8 cellular contexts compared by ENCODE assay signal in the genomic region with DNA sequence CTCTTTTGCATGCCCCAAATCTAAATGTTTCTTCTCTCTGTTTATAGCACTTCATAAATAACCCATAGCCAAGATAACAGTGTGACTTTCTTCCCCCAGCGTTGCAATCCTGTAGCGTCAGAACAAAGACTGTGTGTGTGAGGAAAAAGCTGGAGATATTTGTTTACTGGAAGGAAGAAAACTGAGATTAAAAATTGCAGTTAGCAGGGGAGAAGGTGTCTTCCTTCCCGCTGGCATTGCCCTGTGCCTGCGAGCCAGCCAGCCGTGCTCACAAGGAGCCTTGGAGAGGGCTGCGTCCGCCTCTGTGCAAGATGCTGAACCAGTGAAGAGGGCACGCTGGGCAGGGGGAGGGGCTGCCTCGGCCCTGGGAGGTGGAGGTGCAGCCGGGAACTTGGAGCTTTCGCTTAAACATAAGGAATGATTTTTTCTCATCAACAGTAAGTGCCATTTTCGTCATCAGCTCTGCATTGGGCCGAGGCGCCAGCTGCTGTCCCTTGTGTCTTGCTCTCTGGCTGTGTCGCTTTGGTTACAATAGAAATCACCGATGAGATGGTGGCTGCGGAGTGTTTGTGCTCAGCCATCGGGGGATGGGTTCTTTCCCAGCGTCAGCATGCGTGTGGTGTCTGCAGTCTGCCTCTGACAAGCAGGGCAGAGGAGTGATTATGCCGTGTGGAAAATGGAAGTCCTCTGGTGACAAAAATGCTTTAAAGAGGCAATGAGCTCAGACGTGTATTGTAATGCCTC.
A peak's percentile ranks its signal among the peaks of the same experiment; 100 is the strongest.
DNase-seq lines count a peak whose midpoint lies in the region; TF ChIP-seq lines count a peak whose summit lies in the region.

No MANE protein-coding gene starts in this region.

- H3K4me1 ChIP-seq in breast epithelium (no peaks in the 10 kb centered on the region), iPS DF 6.9 (ENCODE audit: control insufficient read depth, insufficient read depth, low read length) (peaks cover 9% of the 10 kb centered on the region), sigmoid colon (peaks cover 0 to 7% (median 3%) of the 10 kb centered on the region in 4 donors)

- no peak overlapping the region for H3K4me3 Mint-ChIP-seq in MCF 10A (ENCODE audit: unreplicated experiment)

- no peaks in the 10 kb centered on the region for H3K9me3 ChIP-seq in breast epithelium
- no peaks in the 10 kb centered on the region for H3K9me3 ChIP-seq in iPS DF 6.9 (ENCODE audit: control insufficient read depth, insufficient read depth, low read length)
- no peaks in the 10 kb centered on the region for H3K9me3 ChIP-seq in sigmoid colon

- DNase-seq in breast epithelium (ENCODE audit: low spot score in 2 of 2) (no peak), MCF 10A (ENCODE audit: unreplicated experiment) (no peak), NCI-H1105 treated with DMSO at 0.1 percent for 48 hours (lab: John Stamatoyannopoulos, UW) (peak; percentile 60), anterior cingulate cortex (lab: John Stamatoyannopoulos, UW) (peak; percentile 30 to 93 (median 73)), iPS DF 6.9 (ENCODE audit: low read depth, low spot score) (peak; percentile 18), sigmoid colon (no peak), HT-29 (ENCODE audit: low spot score) (no peak), NCI-H2029 (lab: John Stamatoyannopoulos, UW) (no peak)

- no CpG with 5 or more reads among the region's 22 CpGs for WGBS in iPS DF 6.9 (ENCODE audit: insufficient coverage, insufficient read length)
- WGBS in sigmoid colon, 2 donors = 44 to 75% methylated on average over 22 of the region's 22 CpGs

- H3K4me1 Mint-ChIP-seq in MCF 10A (ENCODE audit: insufficient read depth, unreplicated experiment) = no peaks in the 10 kb centered on the region

- no peak overlapping the region for H3K27ac Mint-ChIP-seq in MCF 10A (ENCODE audit: low read depth, unreplicated experiment)

- POLR2A ChIA-PET in MCF 10A (lab: Yijun Ruan, JAX) = no interaction called here

- no peak for TF ChIP-seq CTCF in breast epithelium (IDR thresholded peaks at IDR 0.05)
- TF ChIP-seq CTCF in MCF 10A (IDR thresholded peaks at IDR 0.05; ENCODE audit: unreplicated experiment) = no peak
- no peak for TF ChIP-seq CTCF in sigmoid colon (IDR thresholded peaks at IDR 0.05)

- CTCF ChIA-PET in MCF 10A (lab: Yijun Ruan, JAX) = interaction anchor here (0.7 to 1.4 kb wide), 2 partner anchors 187 to 427 kb away, joined by 3 to 4 read pairs; no protein-coding TSS in a partner anchor

- no TSS peak for BruUV-seq in MCF 10A (replicated peaks; lab: Mats Ljungman, UMichigan)

- H3K36me3 ChIP-seq in breast epithelium = no peaks in the 10 kb centered on the region
- no peaks in the 10 kb centered on the region for H3K36me3 ChIP-seq in iPS DF 6.9 (ENCODE audit: control insufficient read depth, insufficient read depth, low read length)
- H3K36me3 ChIP-seq in sigmoid colon = no peaks in the 10 kb centered on the region

- no peaks in the 10 kb centered on the region for H3K27me3 ChIP-seq in breast epithelium
- H3K27me3 ChIP-seq in iPS DF 6.9 (ENCODE audit: control insufficient read depth, insufficient read depth, low read length) = no peaks in the 10 kb centered on the region
- no peaks in the 10 kb centered on the region for H3K27me3 ChIP-seq in sigmoid colon

- no peak overlapping the region for H3K27ac ChIP-seq in breast epithelium
- H3K27ac ChIP-seq in iPS DF 6.9 (ENCODE audit: low read length) = no peak overlapping the region
- H3K27ac ChIP-seq in sigmoid colon = peak overlapping the region in 2 of 4 donors; percentile 18 to 39

- TF ChIP-seq POLR2A in breast epithelium (IDR thresholded peaks at IDR 0.05) = no peak
- TF ChIP-seq POLR2A in sigmoid colon (IDR thresholded peaks at IDR 0.05) = no peak

- H3K4me3 ChIP-seq in breast epithelium = peak overlapping the region; percentile 22 to 45 (median 37)
- peak overlapping the region; percentile 11; the same call in 1 of the 2 replicates for H3K4me3 ChIP-seq in iPS DF 6.9 (ENCODE audit: low read length)
- peak overlapping the region; percentile 0 to 46 (median 34) for H3K4me3 ChIP-seq in sigmoid colon

- peaks cover 67% of the 10 kb centered on the region for H3K36me3 Mint-ChIP-seq in MCF 10A (ENCODE audit: insufficient read depth, unreplicated experiment)

- intact Hi-C loops in breast epithelium (cut with DNase I; ENCODE audit: low total_unique reads) (no loop called here), MCF 10A (cut with micrococcal nuclease) (no loop called here), sigmoid colon (cut with DNase I) (no loop called here)

- no peak for TF ChIP-seq EP300 in sigmoid colon (IDR thresholded peaks at IDR 0.05)

- H3K9me3 Mint-ChIP-seq in MCF 10A (ENCODE audit: unreplicated experiment) = no peaks in the 10 kb centered on the region

- no peaks in the 10 kb centered on the region for H3K27me3 Mint-ChIP-seq in MCF 10A (ENCODE audit: insufficient read depth, unreplicated experiment)

Comparison
In these comparisons a context has a peak if more than half of its experiments do, and no peak if none do; other contexts are left out.
1. DNase-seq: peak in NCI-H1105 treated with DMSO at 0.1 percent for 48 hours (single experiment), anterior cingulate cortex (58 of 58) and iPS DF 6.9 (single experiment); none in breast epithelium (0 of 2), MCF 10A (single experiment), sigmoid colon (single experiment), HT-29 (single experiment) and NCI-H2029 (single experiment).
2. Peak in every context shown above with its lines, with median percentiles within 50 percentile points of each other: H3K4me3 ChIP-seq.